14 cellular contexts compared by ENCODE assay signal in the genomic region with DNA sequence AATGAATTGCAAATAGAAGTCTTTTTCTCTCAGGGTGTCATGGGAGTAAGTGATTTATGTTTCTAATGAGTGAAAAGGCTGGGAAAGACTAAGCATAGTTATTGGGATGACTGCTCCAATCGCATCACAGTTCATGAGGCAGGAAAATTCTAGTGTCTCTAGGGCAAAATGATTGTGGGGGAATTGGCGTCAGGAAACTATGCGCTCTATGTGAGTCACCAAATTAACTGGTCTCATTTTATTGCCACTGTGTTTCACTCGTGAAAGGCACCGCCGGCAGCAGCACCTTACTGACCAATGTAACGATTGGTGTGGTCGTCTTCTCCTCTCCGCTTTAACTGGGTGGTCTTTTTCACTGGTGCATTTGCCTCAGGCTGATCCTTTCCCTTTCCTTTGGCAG.
DNase-seq lines count a peak whose midpoint lies in the region; ATAC-seq and TF ChIP-seq lines count a peak whose summit lies in the region.
"Had no signal": no experiment of that assay in that cellular context is flagged by ENCODE, and none has a peak within 500 bp of the region (broad histone marks: within the 10 kb centered on the region; RNA-seq: fewer than 3 reads in every experiment).

No MANE protein-coding gene starts in this region.

- H3K9me3 ChIP-seq in right lobe of liver, result no peaks in the 10 kb centered on the region
- H3K9me3 ChIP-seq: tibial nerve had no signal

- DNase-seq in ELR (ENCODE audit: low read depth) (peak; percentile 54), RPMI7951 (ENCODE audit: low read depth) (peak; percentile 47), foreskin keratinocyte (peak; percentile 59 to 81), GDM1 (lab: John Stamatoyannopoulos, UW) (no peak), NCI-H345 treated with DMSO at 0.1 percent for 48 hours (lab: John Stamatoyannopoulos, UW; ENCODE audit: unreplicated experiment) (no peak), right lobe of liver (no peak)
- no peak for DNase-seq in activated CD8-positive, alpha-beta memory T cell treated with anti-CD3 and anti-CD28 coated beads, Interleukin-2, amount 50 U/mL, for 4 hours
- DNase-seq: activated CD4-positive, alpha-beta T cell treated with anti-CD3 and anti-CD28 coated beads, Interleukin-2, amount 50 U/mL, for 48 hours; DND-41; HCEC 1CT; Karpas-422; posterior cingulate gyrus had no signal

- intact Hi-C loops in right lobe of liver (cut with DNase I), result no loop called here

- 59% methylated on average over 4 of the region's 9 CpGs for WGBS in right lobe of liver (ENCODE audit: insufficient coverage, low coverage, low lambda C conversion rate, missing lambda C conversion rate)

- H3K27me3 ChIP-seq in foreskin keratinocyte, result peaks cover 40% of the 10 kb centered on the region
- H3K27me3 ChIP-seq in right lobe of liver, result no peaks in the 10 kb centered on the region
- H3K27me3 ChIP-seq: tibial nerve had no signal

- H3K27ac ChIP-seq in 22Rv1, result peak overlapping the region; percentile 93
- H3K27ac ChIP-seq in foreskin keratinocyte, result peak overlapping the region; percentile 76
- no peak overlapping the region for H3K27ac ChIP-seq in right lobe of liver
- H3K27ac ChIP-seq: tibial nerve had no signal

- no peak for TF ChIP-seq CTCF in 22Rv1 (IDR thresholded peaks at IDR 0.05)
- no peak for TF ChIP-seq CTCF in foreskin keratinocyte (conservative IDR thresholded peaks at IDR 0.05)
- no peak for TF ChIP-seq CTCF in right lobe of liver (IDR thresholded peaks at IDR 0.05)

- H3K4me1 ChIP-seq in foreskin keratinocyte, result peaks cover 5% of the 10 kb centered on the region
- peaks cover 0 to 5% (median 0%) of the 10 kb centered on the region in 4 donors for H3K4me1 ChIP-seq in right lobe of liver
- H3K4me1 ChIP-seq: tibial nerve had no signal

- no peak overlapping the region for H3K4me3 ChIP-seq in right lobe of liver
- H3K4me3 ChIP-seq: tibial nerve had no signal

- TF ChIP-seq POLR2A in right lobe of liver (IDR thresholded peaks at IDR 0.05), result no peak

- ATAC-seq in foreskin keratinocyte (peak; percentile 84), right lobe of liver (no peak)

- no peaks in the 10 kb centered on the region for H3K36me3 ChIP-seq in right lobe of liver
- H3K36me3 ChIP-seq: tibial nerve had no signal

Comparison
In these comparisons a context has a peak if more than half of its experiments do, and no peak if none do; other contexts are left out.
1. H3K27ac ChIP-seq: peak in 22Rv1 (single experiment) and foreskin keratinocyte (single experiment); none in right lobe of liver (0 of 3).
2. DNase-seq: peak in ELR (single experiment), RPMI7951 (single experiment) and foreskin keratinocyte (2 of 2); none in GDM1 (single experiment), NCI-H345 treated with DMSO at 0.1 percent for 48 hours (single experiment), right lobe of liver (0 of 3) and activated CD8-positive, alpha-beta memory T cell treated with anti-CD3 and anti-CD28 coated beads, Interleukin-2, amount 50 U/mL, for 4 hours (single experiment).